8 cellular contexts compared by ENCODE assay signal in the genomic region with DNA sequence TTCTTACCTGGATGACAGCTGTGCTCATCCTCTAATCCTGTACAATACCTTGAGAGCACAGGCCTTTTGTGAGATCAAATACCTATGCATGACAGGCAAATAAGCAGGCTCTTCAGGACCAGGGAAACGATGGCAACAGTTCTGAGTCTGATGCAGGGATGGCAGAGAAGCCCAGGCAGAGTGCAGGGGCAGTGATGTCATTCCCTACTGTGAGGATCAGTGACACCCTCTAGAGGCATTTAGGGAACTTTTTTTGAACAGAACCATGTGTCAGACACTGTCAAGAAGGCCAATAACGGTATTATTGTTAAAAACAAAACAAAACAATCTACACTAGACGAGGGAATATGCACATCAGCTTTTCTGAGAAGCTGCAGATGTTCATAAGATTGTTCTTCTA.
DNase-seq lines count a peak whose midpoint lies in the region; ATAC-seq and TF ChIP-seq lines count a peak whose summit lies in the region.

No MANE protein-coding gene starts in this region.

- TF ChIP-seq CTCF in GM13977 (IDR thresholded peaks at IDR 0.05; ENCODE audit: extremely low read depth, insufficient read depth, missing control alignments) = peak; percentile 21
- TF ChIP-seq CTCF in gastroesophageal sphincter (IDR thresholded peaks at IDR 0.05) = peak; percentile 10 to 55 (median 39)

- H3K4me3 Mint-ChIP-seq in T-helper 17 cell = no peak overlapping the region

- H3K36me3 ChIP-seq in gastroesophageal sphincter (peaks cover 0 to 44% of the 10 kb centered on the region in 2 donors), aorta (ENCODE audit: control insufficient read depth in 1 of 2, insufficient read depth in 2 of 2, low read length in 1 of 2) (peaks cover 0 to 6% of the 10 kb centered on the region in 2 donors)

- in situ Hi-C loops in GM13977 (cut with MboI; ENCODE audit: low pct_unique_long_range_greater_than_20kb, low sequenced_read_pairs, unreplicated experiment) = no loop called here

- WGBS in gastroesophageal sphincter (ENCODE audit: low coverage in 1 of 2), 2 donors = 0% methylated on average over 2 of the region's 3 CpGs
- 2 to 3% methylated on average over 3 of the region's 3 CpGs for WGBS in aorta, 2 donors

- peaks cover 27% of the 10 kb centered on the region for H3K27me3 Mint-ChIP-seq in T-helper 17 cell

- H3K4me3 ChIP-seq in gastroesophageal sphincter = no peak overlapping the region
- no peak overlapping the region for H3K4me3 ChIP-seq in aorta (ENCODE audit: low read length in 2 of 2)

- H3K27me3 ChIP-seq in gastroesophageal sphincter = no peaks in the 10 kb centered on the region
- H3K27me3 ChIP-seq in aorta (ENCODE audit: control insufficient read depth in 1 of 2, insufficient read depth in 2 of 2, low read length in 1 of 2) = no peaks in the 10 kb centered on the region

- no peaks in the 10 kb centered on the region for H3K36me3 Mint-ChIP-seq in T-helper 17 cell (ENCODE audit: low read depth)

- no peak overlapping the region for H3K27ac Mint-ChIP-seq in T-helper 17 cell

- H3K4me1 Mint-ChIP-seq in T-helper 17 cell = peaks cover 2% of the 10 kb centered on the region

- peak; percentile 65 for DNase-seq in 8988T
- DNase-seq in GM13977 (ENCODE audit: low spot score) = peak; percentile 56
- DNase-seq in OCI-M1 (lab: John Stamatoyannopoulos, UW) = peak; percentile 38
- DNase-seq in aorta = peak in 1 of 2 donors; percentile 59
- no peak for DNase-seq in T-helper 17 cell
- no peak for DNase-seq in SHP77 treated with DMSO at 0.1 percent for 48 hours (lab: John Stamatoyannopoulos, UW)
- DNase-seq in activated CD4-positive, alpha-beta T cell treated with anti-CD3 and anti-CD28 coated beads for 4 hours = no peak

- peak; percentile 87 for ATAC-seq in gastroesophageal sphincter
- peak; percentile 84 for ATAC-seq in aorta (ENCODE audit: low FRiP score)
- no peak for ATAC-seq in T-helper 17 cell

- intact Hi-C loops in aorta (cut with DNase I) = no loop called here

- H3K9me3 ChIP-seq in gastroesophageal sphincter (no peaks in the 10 kb centered on the region), aorta (ENCODE audit: control insufficient read depth, low read length) (no peaks in the 10 kb centered on the region), T-helper 17 cell (ENCODE audit: control insufficient read depth, low read length, poor library complexity, severe bottlenecking) (no peaks in the 10 kb centered on the region)

- TF ChIP-seq EP300 in gastroesophageal sphincter (IDR thresholded peaks at IDR 0.05) = no peak

- peak overlapping the region in 3 of 4 donors; percentile 45 to 76 (median 63) for H3K27ac ChIP-seq in gastroesophageal sphincter
- peak overlapping the region in 1 of 2 donors; percentile 83 for H3K27ac ChIP-seq in aorta (ENCODE audit: low read depth in 1 of 2, low read length in 2 of 2)

- H3K4me1 ChIP-seq in gastroesophageal sphincter = peaks cover 0 to 47% (median 0%) of the 10 kb centered on the region in 3 donors
- H3K4me1 ChIP-seq in aorta (ENCODE audit: control insufficient read depth in 1 of 2, insufficient read depth in 2 of 2, low read length in 2 of 2) = no peaks in the 10 kb centered on the region

- no peak for TF ChIP-seq POLR2A in gastroesophageal sphincter (IDR thresholded peaks at IDR 0.05)

Comparison
In these comparisons a context has a peak if more than half of its experiments do, and no peak if none do; other contexts are left out.
1. DNase-seq: peak in 8988T (single experiment), GM13977 (single experiment) and OCI-M1 (single experiment); none in T-helper 17 cell (0 of 3), SHP77 treated with DMSO at 0.1 percent for 48 hours (single experiment) and activated CD4-positive, alpha-beta T cell treated with anti-CD3 and anti-CD28 coated beads for 4 hours (0 of 2).